Comparison of ENCODE assay signal across 15 cellular contexts in genomic region chr11:47165294-47165840, GRCh38. TPM values are rescaled to one million over a fixed set of nuclear protein-coding genes. Genes with fewer than 3 reads are reported as not detected.
DNase-seq lines count a peak whose midpoint lies in the region; ATAC-seq, FAIRE-seq and TF ChIP-seq lines count a peak whose summit lies in the region.
"Had no signal": no experiment of that assay in that cellular context is flagged by ENCODE, and none has a peak within 500 bp of the region (broad histone marks: within the 10 kb centered on the region; RNA-seq: fewer than 3 reads in every experiment).

No MANE protein-coding gene starts in this region.

- BruUV-seq in HepG2 (replicated peaks; lab: Mats Ljungman, UMichigan): no TSS peak

- peaks cover 9% of the 10 kb centered on the region for H3K79me2 ChIP-seq in HepG2 (ENCODE audit: insufficient read depth, low read length)

- POLR2A ChIA-PET in HepG2 (lab: Yijun Ruan, JAX): interaction anchor here (0.9 to 1.2 kb wide), 2 partner anchors 21 to 49 kb away, joined by 3 to 4 read pairs; partner anchors contain the start of gene DDB2

- H2AFZ ChIP-seq in HepG2 (ENCODE audit: low read length): no peak overlapping the region

- CTCF ChIA-PET in HepG2 (lab: Yijun Ruan, JAX; ENCODE audit: low intra/inter-chr PET ratio, low total read pairs): no interaction called here

- H3K4me3 ChIP-seq in HepG2 (replicated peaks in 1 of 3; ENCODE audit: insufficient read depth in 1 of 3, low read depth in 2 of 3, low read length in 3 of 3): no peak overlapping the region
- no peak overlapping the region for H3K4me3 ChIP-seq in right lobe of liver
- no peak overlapping the region for H3K4me3 ChIP-seq in mesodermal cell (ENCODE audit: extremely low read depth, insufficient read depth, low read length, poor library complexity, severe bottlenecking)

- intact Hi-C loops in HepG2 (cut with micrococcal nuclease; ENCODE audit: unreplicated experiment): no loop called here
- intact Hi-C loops in right lobe of liver (cut with DNase I): loop anchor here in 1 of 2 donors (10.0 kb wide), 1 partner anchor 531 kb away; no protein-coding TSS in a partner anchor

- H3K4me1 ChIP-seq in HepG2 (ENCODE audit: insufficient read depth, low read length) (peaks cover 21% of the 10 kb centered on the region), right lobe of liver (peaks cover 0 to 10% (median 0%) of the 10 kb centered on the region in 4 donors), mesodermal cell (ENCODE audit: control insufficient read depth, insufficient read depth, low read length, poor library complexity, severe bottlenecking) (no peaks in the 10 kb centered on the region)

- TF ChIP-seq CTCF in HepG2 (CRISPR knock-in tag; IDR thresholded peaks at IDR 0.05): no peak
- no peak for TF ChIP-seq CTCF in right lobe of liver (IDR thresholded peaks at IDR 0.05)
- TF ChIP-seq CTCF in type B pancreatic cell (conservative IDR thresholded peaks at IDR 0.05): no peak

- peaks cover 10% of the 10 kb centered on the region; the same call in 1 of the 2 replicates for H4K20me1 ChIP-seq in HepG2 (ENCODE audit: insufficient read depth, low read length)

- H3K36me3 ChIP-seq in HepG2 (replicated peaks in 1 of 2; ENCODE audit: control insufficient read depth in 1 of 2, insufficient read depth in 2 of 2, low read length in 2 of 2): peaks cover 34 to 55% of the 10 kb centered on the region in 2 experiments
- peaks cover 0 to 60% (median 35%) of the 10 kb centered on the region in 4 donors for H3K36me3 ChIP-seq in right lobe of liver
- H3K36me3 ChIP-seq in mesodermal cell (ENCODE audit: control insufficient read depth, insufficient read depth, low read length): peaks cover 82% of the 10 kb centered on the region

- H3K27me3 Mint-ChIP-seq in T-helper 17 cell: no peaks in the 10 kb centered on the region
- H3K27me3 Mint-ChIP-seq in type B pancreatic cell: no peaks in the 10 kb centered on the region
- H3K27me3 Mint-ChIP-seq: CD4-positive, alpha-beta T cell had no signal

- TF ChIP-seq POLR2A in HepG2 (IDR thresholded peaks at IDR 0.05; ENCODE audit: insufficient read depth in 1 of 2, low read depth in 2 of 2, low read length in 2 of 2) (no peak), right lobe of liver (IDR thresholded peaks at IDR 0.05) (no peak)

- H3K9me3 ChIP-seq in HepG2 (ENCODE audit: low read length) (no peaks in the 10 kb centered on the region), right lobe of liver (no peaks in the 10 kb centered on the region), T-helper 17 cell (ENCODE audit: control insufficient read depth, low read length, poor library complexity, severe bottlenecking) (no peaks in the 10 kb centered on the region), mesodermal cell (ENCODE audit: control insufficient read depth, low read length) (no peaks in the 10 kb centered on the region)

- H3K36me3 Mint-ChIP-seq in T-helper 17 cell (ENCODE audit: low read depth) (no peaks in the 10 kb centered on the region), type B pancreatic cell (no peaks in the 10 kb centered on the region)

- H3K4me2 ChIP-seq in HepG2 (ENCODE audit: low read depth, low read length): no peak overlapping the region

- H3K4me3 Mint-ChIP-seq in T-helper 17 cell (peak overlapping the region; percentile 3), type B pancreatic cell (no peak overlapping the region)
- H3K4me3 Mint-ChIP-seq: CD4-positive, alpha-beta T cell; H9 had no signal

- TF ChIP-seq EP300 in HepG2 (IDR thresholded peaks at IDR 0.05; ENCODE audit: low read depth in 2 of 2, low read length in 2 of 2) (no peak), HepG2 (CRISPR knock-in tag; IDR thresholded peaks at IDR 0.05; ENCODE audit: borderline replicate concordance) (no peak)

- no peak for DNase-seq in HepG2 (ENCODE audit: low spot score)
- no peak for DNase-seq in right lobe of liver
- DNase-seq in T-helper 17 cell: no peak
- no peak for DNase-seq in type B pancreatic cell (ENCODE audit: extremely low spot score, unreplicated experiment)
- DNase-seq: ACHN; C1 segment of cervical spinal cord; Calu3; CD4-positive, alpha-beta T cell; DMS 273 treated with DMSO at 0.1 percent for 48 hours; GOT3; H9 had no signal

- no peaks in the 10 kb centered on the region for H3K9me3 Mint-ChIP-seq in type B pancreatic cell
- H3K9me3 Mint-ChIP-seq: CD4-positive, alpha-beta T cell; H9 had no signal

- H3K27ac Mint-ChIP-seq in T-helper 17 cell (no peak overlapping the region), type B pancreatic cell (peak overlapping the region; percentile 16)
- H3K27ac Mint-ChIP-seq: CD4-positive, alpha-beta T cell had no signal

- no peak overlapping the region for H3K27ac ChIP-seq in HepG2 (ENCODE audit: extremely low read length, insufficient read depth, low read length)
- no peak overlapping the region for H3K27ac ChIP-seq in right lobe of liver
- peak overlapping the region; percentile 5 for H3K27ac ChIP-seq in mesodermal cell (ENCODE audit: low read depth, low read length, severe bottlenecking)

- no peak overlapping the region for H3K9ac ChIP-seq in HepG2 (ENCODE audit: insufficient read depth, low read depth, low read length)

- in situ Hi-C loops in HepG2 (cut with HindIII; ENCODE audit: extremely low pct_ligation_motif_present, low pct_unique_long_range_greater_than_20kb): no loop called here

- FAIRE-seq in HepG2 (lab: Jason Lieb, UNC): no peak

- no peak for ATAC-seq in HepG2
- ATAC-seq in right lobe of liver: no peak
- ATAC-seq in T-helper 17 cell: no peak
- no peak for ATAC-seq in HG02884 (IDR thresholded peaks at IDR 0.05; ENCODE audit: unreplicated experiment)
- ATAC-seq in GM21360 (IDR thresholded peaks at IDR 0.05; ENCODE audit: unreplicated experiment): no peak
- ATAC-seq in HG02840 (IDR thresholded peaks at IDR 0.05; ENCODE audit: low FRiP score, unreplicated experiment): no peak

- WGBS in HepG2 (ENCODE audit: low lambda C conversion rate): 99% methylated on average over 15 of the region's 16 CpGs
- WGBS in right lobe of liver (ENCODE audit: insufficient coverage, low coverage, low lambda C conversion rate, missing lambda C conversion rate): 90% methylated on average over 10 of the region's 16 CpGs
- WGBS in mesodermal cell (ENCODE audit: insufficient coverage in 2 of 2), 2 experiments: 95 to 96% methylated on average over 8 to 9 of the region's 16 CpGs

- no peak for TF ChIP-seq RAD21 in HepG2 (CRISPR knock-in tag; IDR thresholded peaks at IDR 0.05)

- H3K27me3 ChIP-seq in HepG2 (ENCODE audit: control insufficient read depth in 1 of 2, insufficient read depth in 2 of 2, low read length in 2 of 2): no peaks in the 10 kb centered on the region
- no peaks in the 10 kb centered on the region for H3K27me3 ChIP-seq in right lobe of liver

- no peaks in the 10 kb centered on the region for H3K4me1 Mint-ChIP-seq in T-helper 17 cell
- no peaks in the 10 kb centered on the region for H3K4me1 Mint-ChIP-seq in type B pancreatic cell (ENCODE audit: unreplicated experiment)
- H3K4me1 Mint-ChIP-seq: H9 had no signal

RNA-seq across cellular contexts. Expression of gene ARFGAP2, which starts 11.3 kb away (rescaled TPM):
- 67.9 and 75.3 TPM in 2 replicates for total RNA-seq in HepG2 (2016; rRNA removed; fragmentation: Illumina TruSeq; extraction: Trizol)
- 26.0 and 28.5 TPM in 2 replicates for total RNA-seq in HepG2 (2016; cell fraction: cytosol; rRNA removed; fragmentation: Illumina TruSeq; extraction: Trizol; ENCODE audit: low read depth)
- total RNA-seq in HepG2 (2016; cell fraction: insoluble cytoplasmic fraction; rRNA removed; fragmentation: Illumina TruSeq; extraction: Trizol): 60.7 and 78.7 TPM in 2 replicates
- 25.6 and 29.2 TPM in 2 replicates for total RNA-seq in HepG2 (2016; cell fraction: membrane; rRNA removed; fragmentation: Illumina TruSeq; extraction: Trizol)
- total RNA-seq in HepG2 (2016; cell fraction: nucleus; rRNA removed; fragmentation: Illumina TruSeq; extraction: Trizol): 63.0 and 73.9 TPM in 2 replicates
- polyA plus RNA-seq in HepG2 (2011; rRNA removed): 32.3 and 40.5 TPM in 2 replicates
- 49.9 and 52.5 TPM in 2 replicates for polyA plus RNA-seq in HepG2 (2011; cell fraction: cytosol; rRNA removed)
- 135 and 137 TPM in 2 replicates for polyA plus RNA-seq in HepG2 (2011; cell fraction: nucleus; rRNA removed)
- polyA plus RNA-seq in HepG2 (2012): 36.2 and 56.4 TPM in 2 replicates
- polyA plus RNA-seq in HepG2 (2016; cell fraction: cytosol; fragmentation: Illumina TruSeq; extraction: Trizol; ENCODE audit: low read depth): 5.1 and 6.2 TPM in 2 replicates
- 34.1 and 42.3 TPM in 2 replicates for polyA plus RNA-seq in HepG2 (2016; cell fraction: insoluble cytoplasmic fraction; fragmentation: Illumina TruSeq; extraction: Trizol; ENCODE audit: low read depth)
- polyA plus RNA-seq in HepG2 (2016; cell fraction: membrane; fragmentation: Illumina TruSeq; extraction: Trizol; ENCODE audit: low read depth): 10.4 and 11.9 TPM in 2 replicates
- 93.3 and 105 TPM in 2 replicates for polyA plus RNA-seq in HepG2 (2016; cell fraction: nucleus; fragmentation: Illumina TruSeq; extraction: Trizol; ENCODE audit: insufficient read depth, low read depth)
- 128 and 215 TPM in 2 replicates for polyA minus RNA-seq in HepG2 (2011; rRNA and poly(A)+ RNA removed; ENCODE audit: low replicate concordance)
- polyA minus RNA-seq in HepG2 (2011; cell fraction: cytosol; rRNA and poly(A)+ RNA removed): 18.9 and 27.2 TPM in 2 replicates
- 108 and 119 TPM in 2 replicates for polyA minus RNA-seq in HepG2 (2011; cell fraction: nucleus; rRNA and poly(A)+ RNA removed)
- 10 to 100 TPM; 37.7 to 64.4 (median 62.1) TPM for total RNA-seq in right lobe of liver
- 100 to 1,000 TPM; 181 to 189 TPM for total RNA-seq in T-helper 17 cell
- 43.9 TPM for polyA plus RNA-seq in mesodermal cell (2013, experiment 1 of 2)
- polyA plus RNA-seq in mesodermal cell (2013, experiment 2 of 2): 48.0 TPM
- 99.9 and 103 TPM in 2 replicates for total RNA-seq in type B pancreatic cell (ENCODE audit: low replicate concordance)

RNA-seq across cellular contexts. Expression of gene PACSIN3, which starts 20.9 kb away (rescaled TPM):
- total RNA-seq in HepG2 (2016; rRNA removed; fragmentation: Illumina TruSeq; extraction: Trizol): 86.4 and 93.3 TPM in 2 replicates
- total RNA-seq in HepG2 (2016; cell fraction: cytosol; rRNA removed; fragmentation: Illumina TruSeq; extraction: Trizol; ENCODE audit: low read depth): 23.5 and 25.6 TPM in 2 replicates
- 85.9 and 101 TPM in 2 replicates for total RNA-seq in HepG2 (2016; cell fraction: insoluble cytoplasmic fraction; rRNA removed; fragmentation: Illumina TruSeq; extraction: Trizol)
- 44.9 and 52.0 TPM in 2 replicates for total RNA-seq in HepG2 (2016; cell fraction: membrane; rRNA removed; fragmentation: Illumina TruSeq; extraction: Trizol)
- 48.3 and 58.6 TPM in 2 replicates for total RNA-seq in HepG2 (2016; cell fraction: nucleus; rRNA removed; fragmentation: Illumina TruSeq; extraction: Trizol)
- 47.9 and 56.8 TPM in 2 replicates for polyA plus RNA-seq in HepG2 (2011; rRNA removed)
- polyA plus RNA-seq in HepG2 (2011; cell fraction: cytosol; rRNA removed): 46.8 and 58.3 TPM in 2 replicates
- polyA plus RNA-seq in HepG2 (2011; cell fraction: nucleus; rRNA removed): 69.7 and 70.5 TPM in 2 replicates
- polyA plus RNA-seq in HepG2 (2012): 37.6 and 45.0 TPM in 2 replicates
- 19.9 and 22.2 TPM in 2 replicates for polyA plus RNA-seq in HepG2 (2016; cell fraction: cytosol; fragmentation: Illumina TruSeq; extraction: Trizol; ENCODE audit: low read depth)
- 75.8 and 91.5 TPM in 2 replicates for polyA plus RNA-seq in HepG2 (2016; cell fraction: insoluble cytoplasmic fraction; fragmentation: Illumina TruSeq; extraction: Trizol; ENCODE audit: low read depth)
- 36.6 and 40.8 TPM in 2 replicates for polyA plus RNA-seq in HepG2 (2016; cell fraction: membrane; fragmentation: Illumina TruSeq; extraction: Trizol; ENCODE audit: low read depth)
- polyA plus RNA-seq in HepG2 (2016; cell fraction: nucleus; fragmentation: Illumina TruSeq; extraction: Trizol; ENCODE audit: insufficient read depth, low read depth): 92.3 and 96.2 TPM in 2 replicates
- 46.1 and 86.9 TPM in 2 replicates for polyA minus RNA-seq in HepG2 (2011; rRNA and poly(A)+ RNA removed; ENCODE audit: low replicate concordance)
- 31.6 and 35.2 TPM in 2 replicates for polyA minus RNA-seq in HepG2 (2011; cell fraction: cytosol; rRNA and poly(A)+ RNA removed)
- polyA minus RNA-seq in HepG2 (2011; cell fraction: nucleus; rRNA and poly(A)+ RNA removed): 26.5 and 27.4 TPM in 2 replicates
- total RNA-seq in right lobe of liver: 10 to 100 TPM in 5 of 6 experiments, 1 to 10 TPM in 1; 9.6 to 31.1 (median 25.0) TPM
- 1 to 10 TPM in 1 of 2 donors, under 1 TPM in 1; 0.30 to 1.4 TPM for total RNA-seq in T-helper 17 cell
- 41.8 TPM for polyA plus RNA-seq in mesodermal cell (2013, experiment 1 of 2)
- 39.0 TPM for polyA plus RNA-seq in mesodermal cell (2013, experiment 2 of 2)
- 52.5 and 77.2 TPM in 2 replicates for total RNA-seq in type B pancreatic cell (ENCODE audit: low replicate concordance)

RNA-seq across cellular contexts. Expression of gene DDB2, which starts 49.4 kb away (rescaled TPM):
- total RNA-seq in HepG2 (2016; rRNA removed; fragmentation: Illumina TruSeq; extraction: Trizol) (83.4 and 88.1 TPM in 2 replicates), right lobe of liver (10 to 100 TPM; 13.1 to 24.2 (median 13.8) TPM), T-helper 17 cell (10 to 100 TPM; 75.3 to 77.0 TPM), type B pancreatic cell (ENCODE audit: low replicate concordance) (40.0 and 50.1 TPM in 2 replicates)
- total RNA-seq in HepG2 (2016; cell fraction: cytosol; rRNA removed; fragmentation: Illumina TruSeq; extraction: Trizol; ENCODE audit: low read depth): 42.2 and 43.5 TPM in 2 replicates
- total RNA-seq in HepG2 (2016; cell fraction: insoluble cytoplasmic fraction; rRNA removed; fragmentation: Illumina TruSeq; extraction: Trizol): 83.5 and 97.1 TPM in 2 replicates
- 57.3 and 60.8 TPM in 2 replicates for total RNA-seq in HepG2 (2016; cell fraction: membrane; rRNA removed; fragmentation: Illumina TruSeq; extraction: Trizol)
- total RNA-seq in HepG2 (2016; cell fraction: nucleus; rRNA removed; fragmentation: Illumina TruSeq; extraction: Trizol): 58.4 and 60.1 TPM in 2 replicates
- polyA plus RNA-seq in HepG2 (2011; rRNA removed): 66.8 and 71.4 TPM in 2 replicates
- polyA plus RNA-seq in HepG2 (2011; cell fraction: cytosol; rRNA removed): 52.8 and 58.0 TPM in 2 replicates
- polyA plus RNA-seq in HepG2 (2011; cell fraction: nucleus; rRNA removed): 181 and 193 TPM in 2 replicates
- polyA plus RNA-seq in HepG2 (2012): 46.8 and 59.0 TPM in 2 replicates
- polyA plus RNA-seq in HepG2 (2016; cell fraction: cytosol; fragmentation: Illumina TruSeq; extraction: Trizol; ENCODE audit: low read depth): 33.5 and 35.4 TPM in 2 replicates
- 91.3 and 93.6 TPM in 2 replicates for polyA plus RNA-seq in HepG2 (2016; cell fraction: insoluble cytoplasmic fraction; fragmentation: Illumina TruSeq; extraction: Trizol; ENCODE audit: low read depth)
- polyA plus RNA-seq in HepG2 (2016; cell fraction: membrane; fragmentation: Illumina TruSeq; extraction: Trizol; ENCODE audit: low read depth): 43.2 and 43.8 TPM in 2 replicates
- polyA plus RNA-seq in HepG2 (2016; cell fraction: nucleus; fragmentation: Illumina TruSeq; extraction: Trizol; ENCODE audit: insufficient read depth, low read depth): 125 and 136 TPM in 2 replicates
- 62.5 and 94.9 TPM in 2 replicates for polyA minus RNA-seq in HepG2 (2011; rRNA and poly(A)+ RNA removed; ENCODE audit: low replicate concordance)
- polyA minus RNA-seq in HepG2 (2011; cell fraction: cytosol; rRNA and poly(A)+ RNA removed): 19.2 and 26.2 TPM in 2 replicates
- 62.4 and 65.9 TPM in 2 replicates for polyA minus RNA-seq in HepG2 (2011; cell fraction: nucleus; rRNA and poly(A)+ RNA removed)
- polyA plus RNA-seq in mesodermal cell (2013, experiment 1 of 2): 114 TPM
- polyA plus RNA-seq in mesodermal cell (2013, experiment 2 of 2): 85.5 TPM

Comparison
In these comparisons a context has a peak if more than half of its experiments do, and no peak if none do; other contexts are left out.
1. RNA of gene PACSIN3, which starts 20.9 kb away (total RNA-seq): 23.5 to 101 TPM in HepG2, 52.5 to 77.2 TPM in type B pancreatic cell and 9.6 to 31.1 TPM in right lobe of liver; 0.30 to 1.4 TPM in T-helper 17 cell; every median in the first group is over 4 times any median in the second.